In the genomic region with DNA sequence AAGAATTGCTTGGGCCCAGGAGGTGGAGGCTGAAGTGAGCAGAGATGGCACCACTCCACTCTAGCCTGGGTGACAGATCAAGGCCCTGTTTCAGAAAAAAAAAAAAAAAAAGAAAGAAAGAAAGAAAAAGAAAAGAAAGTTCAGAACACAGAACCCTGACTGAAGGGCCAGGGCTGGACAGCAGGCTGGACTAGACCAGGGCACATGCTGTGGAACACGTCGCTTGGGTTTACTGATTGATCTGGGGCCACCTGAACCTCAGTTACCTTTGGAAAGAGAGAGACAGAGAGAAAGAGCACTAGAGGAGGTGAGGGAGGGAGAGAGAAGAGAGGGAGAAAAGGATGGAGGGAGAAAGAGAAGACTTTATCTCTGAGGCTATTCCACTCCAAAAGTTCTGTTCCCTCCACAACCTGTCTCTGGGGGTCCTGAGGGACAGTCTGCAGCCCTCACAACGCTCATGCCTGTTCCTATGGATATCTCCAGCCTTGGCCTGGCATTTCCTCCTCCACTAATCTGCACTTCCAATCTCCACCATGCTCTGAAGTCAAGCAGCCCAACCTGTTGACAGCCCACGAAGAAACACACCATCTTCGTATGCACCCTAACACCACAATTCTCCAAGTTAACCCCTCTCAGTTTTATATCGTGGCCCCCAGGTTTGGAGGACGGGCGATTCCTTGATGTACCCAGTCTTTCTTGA, we compare ENCODE assay signal across 2 cellular contexts.
TF ChIP-seq lines count a peak whose summit lies in the region.

No MANE protein-coding gene starts in this region.

TF ChIP-seq in liver, 16 proteins besides CTCF, POLR2A, EP300 and RAD21 (continued from another document):
- TF ChIP-seq FOXA1 (IDR thresholded peaks at IDR 0.05) (no peak), SP1 (IDR thresholded peaks at IDR 0.05) (no peak), JUND (IDR thresholded peaks at IDR 0.05) (no peak)
- TF ChIP-seq, protein P1, sequence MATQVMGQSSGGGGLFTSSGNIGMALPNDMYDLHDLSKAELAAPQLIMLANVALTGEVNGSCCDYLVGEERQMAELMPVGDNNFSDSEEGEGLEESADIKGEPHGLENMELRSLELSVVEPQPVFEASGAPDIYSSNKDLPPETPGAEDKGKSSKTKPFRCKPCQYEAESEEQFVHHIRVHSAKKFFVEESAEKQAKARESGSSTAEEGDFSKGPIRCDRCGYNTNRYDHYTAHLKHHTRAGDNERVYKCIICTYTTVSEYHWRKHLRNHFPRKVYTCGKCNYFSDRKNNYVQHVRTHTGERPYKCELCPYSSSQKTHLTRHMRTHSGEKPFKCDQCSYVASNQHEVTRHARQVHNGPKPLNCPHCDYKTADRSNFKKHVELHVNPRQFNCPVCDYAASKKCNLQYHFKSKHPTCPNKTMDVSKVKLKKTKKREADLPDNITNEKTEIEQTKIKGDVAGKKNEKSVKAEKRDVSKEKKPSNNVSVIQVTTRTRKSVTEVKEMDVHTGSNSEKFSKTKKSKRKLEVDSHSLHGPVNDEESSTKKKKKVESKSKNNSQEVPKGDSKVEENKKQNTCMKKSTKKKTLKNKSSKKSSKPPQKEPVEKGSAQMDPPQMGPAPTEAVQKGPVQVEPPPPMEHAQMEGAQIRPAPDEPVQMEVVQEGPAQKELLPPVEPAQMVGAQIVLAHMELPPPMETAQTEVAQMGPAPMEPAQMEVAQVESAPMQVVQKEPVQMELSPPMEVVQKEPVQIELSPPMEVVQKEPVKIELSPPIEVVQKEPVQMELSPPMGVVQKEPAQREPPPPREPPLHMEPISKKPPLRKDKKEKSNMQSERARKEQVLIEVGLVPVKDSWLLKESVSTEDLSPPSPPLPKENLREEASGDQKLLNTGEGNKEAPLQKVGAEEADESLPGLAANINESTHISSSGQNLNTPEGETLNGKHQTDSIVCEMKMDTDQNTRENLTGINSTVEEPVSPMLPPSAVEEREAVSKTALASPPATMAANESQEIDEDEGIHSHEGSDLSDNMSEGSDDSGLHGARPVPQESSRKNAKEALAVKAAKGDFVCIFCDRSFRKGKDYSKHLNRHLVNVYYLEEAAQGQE (IDR thresholded peaks at IDR 0.05), result peak; percentile 71
TF ChIP-seq in liver: peak in this region for 1.

TF ChIP-seq in HepG2, 621 proteins besides CTCF, POLR2A, EP300 and RAD21 (continued from another document):
- TF ChIP-seq ZKSCAN8 (CRISPR knock-in tag; IDR thresholded peaks at IDR 0.05; ENCODE audit: borderline replicate concordance) (no peak), RFX5 (IDR thresholded peaks at IDR 0.05; ENCODE audit: low read depth, low read length) (no peak), KLF15 (CRISPR knock-in tag; IDR thresholded peaks at IDR 0.05; ENCODE audit: borderline replicate concordance) (no peak)
- TF ChIP-seq, protein P2, sequence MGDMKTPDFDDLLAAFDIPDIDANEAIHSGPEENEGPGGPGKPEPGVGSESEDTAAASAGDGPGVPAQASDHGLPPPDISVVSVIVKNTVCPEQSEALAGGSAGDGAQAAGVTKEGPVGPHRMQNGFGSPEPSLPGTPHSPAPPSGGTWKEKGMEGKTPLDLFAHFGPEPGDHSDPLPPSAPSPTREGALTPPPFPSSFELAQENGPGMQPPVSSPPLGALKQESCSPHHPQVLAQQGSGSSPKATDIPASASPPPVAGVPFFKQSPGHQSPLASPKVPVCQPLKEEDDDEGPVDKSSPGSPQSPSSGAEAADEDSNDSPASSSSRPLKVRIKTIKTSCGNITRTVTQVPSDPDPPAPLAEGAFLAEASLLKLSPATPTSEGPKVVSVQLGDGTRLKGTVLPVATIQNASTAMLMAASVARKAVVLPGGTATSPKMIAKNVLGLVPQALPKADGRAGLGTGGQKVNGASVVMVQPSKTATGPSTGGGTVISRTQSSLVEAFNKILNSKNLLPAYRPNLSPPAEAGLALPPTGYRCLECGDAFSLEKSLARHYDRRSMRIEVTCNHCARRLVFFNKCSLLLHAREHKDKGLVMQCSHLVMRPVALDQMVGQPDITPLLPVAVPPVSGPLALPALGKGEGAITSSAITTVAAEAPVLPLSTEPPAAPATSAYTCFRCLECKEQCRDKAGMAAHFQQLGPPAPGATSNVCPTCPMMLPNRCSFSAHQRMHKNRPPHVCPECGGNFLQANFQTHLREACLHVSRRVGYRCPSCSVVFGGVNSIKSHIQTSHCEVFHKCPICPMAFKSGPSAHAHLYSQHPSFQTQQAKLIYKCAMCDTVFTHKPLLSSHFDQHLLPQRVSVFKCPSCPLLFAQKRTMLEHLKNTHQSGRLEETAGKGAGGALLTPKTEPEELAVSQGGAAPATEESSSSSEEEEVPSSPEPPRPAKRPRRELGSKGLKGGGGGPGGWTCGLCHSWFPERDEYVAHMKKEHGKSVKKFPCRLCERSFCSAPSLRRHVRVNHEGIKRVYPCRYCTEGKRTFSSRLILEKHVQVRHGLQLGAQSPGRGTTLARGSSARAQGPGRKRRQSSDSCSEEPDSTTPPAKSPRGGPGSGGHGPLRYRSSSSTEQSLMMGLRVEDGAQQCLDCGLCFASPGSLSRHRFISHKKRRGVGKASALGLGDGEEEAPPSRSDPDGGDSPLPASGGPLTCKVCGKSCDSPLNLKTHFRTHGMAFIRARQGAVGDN (CRISPR knock-in tag; IDR thresholded peaks at IDR 0.05), result no peak
